ENCODE assay signal across 21 cellular contexts in genomic region chr7:110673148-110673547, GRCh38.
DNase-seq lines count a peak whose midpoint lies in the region; ATAC-seq and TF ChIP-seq lines count a peak whose summit lies in the region.
"Had no signal": no experiment of that assay in that cellular context is flagged by ENCODE, and none has a peak within 500 bp of the region (broad histone marks: within the 10 kb centered on the region; RNA-seq: fewer than 3 reads in every experiment).

No MANE protein-coding gene starts in this region.

- ATAC-seq in Right ventricle myocardium superior (ENCODE audit: poor library complexity) = no peak
- ATAC-seq: CD8-positive, alpha-beta T cell had no signal

- no peak overlapping the region for H3K9ac ChIP-seq in endodermal cell (ENCODE audit: extremely low read depth, low read length, poor library complexity, severe bottlenecking)
- H3K9ac ChIP-seq: BLaER1 treated with 17β-estradiol and CSF1 and Interleukin-3, amounts not matched to agents 10 nM and 100 nM had no signal

- WGBS in endodermal cell (ENCODE audit: insufficient coverage in 1 of 2, insufficient read length in 1 of 2), 2 experiments = 88 to 100% methylated on average over 1 of the region's 1 CpG

- no peaks in the 10 kb centered on the region for H3K9me3 ChIP-seq in HEK293 (ENCODE audit: control insufficient read depth, insufficient read depth, low read depth, low read length)
- H3K9me3 ChIP-seq in endodermal cell (ENCODE audit: control insufficient read depth, low read length) = peaks cover 34% of the 10 kb centered on the region
- peaks cover 10% of the 10 kb centered on the region for H3K9me3 ChIP-seq in iPS-18c (ENCODE audit: control insufficient read depth, insufficient read depth, low read length)

- no peaks in the 10 kb centered on the region for H3K27me3 ChIP-seq in endodermal cell (ENCODE audit: control insufficient read depth, insufficient read depth, low read length, poor library complexity, severe bottlenecking)
- H3K27me3 ChIP-seq: BLaER1 treated with 17β-estradiol and CSF1 and Interleukin-3, amounts not matched to agents 10 nM and 100 nM had no signal

- DNase-seq in endodermal cell = no peak
- DNase-seq in NCI-H446 treated with DMSO at 0.1 percent for 48 hours (lab: John Stamatoyannopoulos, UW) = no peak
- no peak for DNase-seq in GM10248 (ENCODE audit: extremely low spot score)
- no peak for DNase-seq in Right ventricle myocardium superior
- DNase-seq: 8988T; AML-193; CD4-positive, alpha-beta T cell; CD8-positive, alpha-beta T cell; COR-L47; DMS 273 treated with DMSO at 0.1 percent for 48 hours; DMS153; DMS53; DMS79; DND-41; EL; GDM1 had no signal

- peaks cover 14% of the 10 kb centered on the region for H3K4me1 Mint-ChIP-seq in endodermal cell
- H3K4me1 Mint-ChIP-seq: B cell had no signal

- H3K27ac Mint-ChIP-seq in endodermal cell = no peak overlapping the region
- H3K27ac Mint-ChIP-seq: B cell; CD4-positive, alpha-beta T cell; CD8-positive, alpha-beta T cell had no signal

- CTCF ChIA-PET in HEK293 (lab: Yijun Ruan, JAX) (no interaction called here), GM10248 (lab: Yijun Ruan, JAX) (no interaction called here)

- H3K4me3 Mint-ChIP-seq in endodermal cell = no peak overlapping the region
- H3K4me3 Mint-ChIP-seq: B cell; CD4-positive, alpha-beta T cell; CD8-positive, alpha-beta T cell had no signal

- no peak for TF ChIP-seq CTCF in HEK293 (tag by site-specific recombination; IDR thresholded peaks at IDR 0.05)
- no peak for TF ChIP-seq CTCF in endodermal cell (conservative IDR thresholded peaks at IDR 0.05)
- TF ChIP-seq CTCF in GM10248 (IDR thresholded peaks at IDR 0.05; ENCODE audit: control extremely low read depth, extremely low read depth, low read depth, missing control alignments) = no peak

- POLR2A ChIA-PET in HEK293 (lab: Yijun Ruan, JAX) (no interaction called here), GM10248 (lab: Yijun Ruan, JAX) (no interaction called here)

- H3K27ac ChIP-seq in HEK293 (ENCODE audit: extremely low read depth, low read depth, low read length) = no peak overlapping the region
- no peak overlapping the region for H3K27ac ChIP-seq in endodermal cell (ENCODE audit: low read depth, low read length)
- H3K27ac ChIP-seq: BLaER1 treated with 17β-estradiol and CSF1 and Interleukin-3, amounts not matched to agents 10 nM and 100 nM; C4-2B had no signal

- H3K4me1 ChIP-seq in HEK293 (ENCODE audit: control insufficient read depth, insufficient read depth, low read length) = no peaks in the 10 kb centered on the region
- peaks cover 6% of the 10 kb centered on the region for H3K4me1 ChIP-seq in endodermal cell (ENCODE audit: control insufficient read depth, insufficient read depth, low read length)
- H3K4me1 ChIP-seq: BLaER1 treated with 17β-estradiol and CSF1 and Interleukin-3, amounts not matched to agents 10 nM and 100 nM had no signal

- no peaks in the 10 kb centered on the region for H3K27me3 Mint-ChIP-seq in endodermal cell (ENCODE audit: insufficient read depth)
- H3K27me3 Mint-ChIP-seq: B cell; CD4-positive, alpha-beta T cell had no signal

- no peaks in the 10 kb centered on the region for H3K36me3 ChIP-seq in HEK293 (ENCODE audit: control insufficient read depth in 2 of 2, insufficient read depth in 1 of 2, low read length in 2 of 2)
- no peaks in the 10 kb centered on the region for H3K36me3 ChIP-seq in endodermal cell (ENCODE audit: control insufficient read depth, insufficient read depth, low read length)
- H3K36me3 ChIP-seq: BLaER1 treated with 17β-estradiol and CSF1 and Interleukin-3, amounts not matched to agents 10 nM and 100 nM had no signal

- H3K4me3 ChIP-seq in HEK293 (ENCODE audit: low read depth, low read length) (no peak overlapping the region), endodermal cell (ENCODE audit: low read length) (peak overlapping the region; percentile 24), iPS-18c (ENCODE audit: insufficient read depth, low read depth, low read length) (peak overlapping the region; percentile 29; the same call in 1 of the 2 replicates)
- H3K4me3 ChIP-seq: BLaER1 treated with 17β-estradiol and CSF1 and Interleukin-3, amounts not matched to agents 10 nM and 100 nM had no signal

- H3K36me3 Mint-ChIP-seq in endodermal cell (ENCODE audit: low read depth) = peaks cover 13% of the 10 kb centered on the region

- intact Hi-C loops in Right ventricle myocardium superior (cut with DNase I) = no loop called here

- H3K9me3 Mint-ChIP-seq in endodermal cell = peaks cover 38% of the 10 kb centered on the region

TF ChIP-seq in HEK293, 187 proteins besides CTCF, POLR2A, EP300 and RAD21:
- TF ChIP-seq ZNF585B (tag by site-specific recombination; IDR thresholded peaks at IDR 0.05) (peak; percentile 96), TSHZ1 (tag by site-specific recombination; IDR thresholded peaks at IDR 0.05; ENCODE audit: borderline replicate concordance) (no peak)
